Comparison of ENCODE assay signal across 8 cellular contexts in genomic region chr14:50762001-50762930, GRCh38.
A peak's percentile ranks its signal among the peaks of the same experiment; 100 is the strongest.
DNase-seq lines count a peak whose midpoint lies in the region; ATAC-seq and TF ChIP-seq lines count a peak whose summit lies in the region.

No MANE protein-coding gene starts in this region.

- H3K4me3 ChIP-seq in SJSA1 = no peak overlapping the region
- no peak overlapping the region for H3K4me3 ChIP-seq in coronary artery
- H3K4me3 ChIP-seq in lower leg skin (ENCODE audit: low read depth, poor library complexity, severe bottlenecking) = no peak overlapping the region

- peak; percentile 87 for DNase-seq in HFFc6
- DNase-seq in SJSA1 (ENCODE audit: low read depth in 1 of 2, low spot score in 2 of 2) = peak; percentile 72 to 75
- no peak for DNase-seq in naive B cell
- no peak for DNase-seq in coronary artery (ENCODE audit: low spot score)
- DNase-seq in SIG-M5 (lab: John Stamatoyannopoulos, UW) = no peak
- DNase-seq in lower leg skin (ENCODE audit: low spot score in 2 of 2) = no peak
- no peak for DNase-seq in progenitor cell of endocrine pancreas (ENCODE audit: low spot score, unreplicated experiment)

- H3K9me3 ChIP-seq in SJSA1 (replicated peaks) = no peaks in the 10 kb centered on the region; the same call in 1 of the 2 replicates

- no peak for TF ChIP-seq CTCF in HFFc6 (IDR thresholded peaks at IDR 0.05)
- TF ChIP-seq CTCF in coronary artery (IDR thresholded peaks at IDR 0.05) = no peak
- TF ChIP-seq CTCF in lower leg skin (IDR thresholded peaks at IDR 0.05) = no peak
- no peak for TF ChIP-seq CTCF in progenitor cell of endocrine pancreas (IDR thresholded peaks at IDR 0.05; ENCODE audit: unreplicated experiment)

- peak; percentile 94 for ATAC-seq in GM18511 (IDR thresholded peaks at IDR 0.05; ENCODE audit: unreplicated experiment)
- no peak for ATAC-seq in naive B cell (ENCODE audit: low read depth in 2 of 2)

- H3K4me1 ChIP-seq in SJSA1 (replicated peaks) = peaks cover 42% of the 10 kb centered on the region

- H3K36me3 ChIP-seq in SJSA1 = peaks cover 55% of the 10 kb centered on the region

- WGBS in lower leg skin, 2 donors = 87% methylated on average over 9 of the region's 9 CpGs

- no peak for TF ChIP-seq POLR2A in lower leg skin (IDR thresholded peaks at IDR 0.05)

- intact Hi-C loops in lower leg skin (cut with DNase I; ENCODE audit: low total_unique reads) = no loop called here

- H3K36me3 Mint-ChIP-seq in HFFc6 (ENCODE audit: low read depth) (peaks cover 46% of the 10 kb centered on the region), naive B cell (peaks cover 33 to 54% of the 10 kb centered on the region in 2 donors), progenitor cell of endocrine pancreas (ENCODE audit: insufficient read depth) (peaks cover 22% of the 10 kb centered on the region)

- no peaks in the 10 kb centered on the region for H3K9me3 Mint-ChIP-seq in HFFc6
- no peaks in the 10 kb centered on the region for H3K9me3 Mint-ChIP-seq in naive B cell
- peaks cover 5% of the 10 kb centered on the region for H3K9me3 Mint-ChIP-seq in progenitor cell of endocrine pancreas (ENCODE audit: low read depth)

- H3K27me3 Mint-ChIP-seq in HFFc6 (ENCODE audit: insufficient read depth) (no peaks in the 10 kb centered on the region), naive B cell (no peaks in the 10 kb centered on the region), progenitor cell of endocrine pancreas (no peaks in the 10 kb centered on the region)

- H3K4me1 Mint-ChIP-seq in HFFc6 (ENCODE audit: low read depth) (peaks cover 56% of the 10 kb centered on the region), naive B cell (peaks cover 0 to 6% (median 0%) of the 10 kb centered on the region in 3 donors), progenitor cell of endocrine pancreas (ENCODE audit: low read depth) (peaks cover 6% of the 10 kb centered on the region)

- H3K27ac ChIP-seq in SJSA1 (peak overlapping the region; percentile 87), coronary artery (no peak overlapping the region)

- H3K4me3 Mint-ChIP-seq in HFFc6 (peak overlapping the region; percentile 80), naive B cell (no peak overlapping the region), progenitor cell of endocrine pancreas (ENCODE audit: low read depth) (no peak overlapping the region)

- H3K27ac Mint-ChIP-seq in HFFc6 (peak overlapping the region; percentile 91), naive B cell (peak overlapping the region in 4 of 6 donors; percentile 43 to 84 (median 60)), progenitor cell of endocrine pancreas (no peak overlapping the region)

- H3K27me3 ChIP-seq in SJSA1 (replicated peaks) = no peaks in the 10 kb centered on the region

Comparison
In these comparisons a context has a peak if more than half of its experiments do, and no peak if none do; other contexts are left out.
1. DNase-seq: peak in HFFc6 (single experiment) and SJSA1 (2 of 2); none in naive B cell (single experiment), coronary artery (single experiment), SIG-M5 (single experiment), lower leg skin (0 of 2) and progenitor cell of endocrine pancreas (single experiment).